In genomic region chr3:194872669-194872977, GRCh38 we compare ENCODE assay signal across 10 cellular contexts.
DNase-seq lines count a peak whose midpoint lies in the region; ATAC-seq and TF ChIP-seq lines count a peak whose summit lies in the region.
"Had no signal": no experiment of that assay in that cellular context is flagged by ENCODE, and none has a peak within 500 bp of the region (broad histone marks: within the 10 kb centered on the region; RNA-seq: fewer than 3 reads in every experiment).

No MANE protein-coding gene starts in this region.

- no peak overlapping the region for H3K27ac ChIP-seq in iPS DF 6.9 (ENCODE audit: low read length)

- DNase-seq in A172 (ENCODE audit: low spot score) (peak; percentile 46), HS-5 (ENCODE audit: low read depth) (peak; percentile 58), amniotic epithelial cell (ENCODE audit: low read depth) (peak; percentile 45), iPS DF 6.9 (ENCODE audit: low read depth, low spot score) (peak; percentile 20), NCI-H1092 (lab: John Stamatoyannopoulos, UW) (no peak), GM10266 (ENCODE audit: extremely low spot score) (no peak)
- DNase-seq in stimulated activated CD4-positive, alpha-beta T cell treated with anti-CD3 and anti-CD28 coated beads, Interleukin-1b, Interleukin-23, amount 100 ng/mL, for 48 hours: no peak
- DNase-seq in activated CD8-positive, alpha-beta T cell treated with anti-CD3 and anti-CD28 coated beads, Interleukin-2, amount 10 ng/mL, durations not matched to agents 7 days and 5 days: no peak
- DNase-seq: hippocampal formation had no signal

- H3K9me3 Mint-ChIP-seq in activated CD8-positive, alpha-beta T cell treated with anti-CD3 and anti-CD28 coated beads, Interleukin-2, amount 10 ng/mL, durations not matched to agents 7 days and 5 days (ENCODE audit: insufficient read depth): no peaks in the 10 kb centered on the region

- CTCF ChIA-PET in activated CD8-positive, alpha-beta T cell treated with anti-CD3 and anti-CD28 coated beads, Interleukin-2, amount 10 ng/mL, durations not matched to agents 7 days and 5 days (lab: Charles Lee): no interaction called here

- no peaks in the 10 kb centered on the region for H3K36me3 Mint-ChIP-seq in activated CD8-positive, alpha-beta T cell treated with anti-CD3 and anti-CD28 coated beads, Interleukin-2, amount 10 ng/mL, durations not matched to agents 7 days and 5 days (ENCODE audit: low read depth)

- H3K4me1 ChIP-seq in iPS DF 6.9 (ENCODE audit: control insufficient read depth, insufficient read depth, low read length): peaks cover 2% of the 10 kb centered on the region; the same call in 1 of the 2 replicates

- POLR2A ChIA-PET in activated CD8-positive, alpha-beta T cell treated with anti-CD3 and anti-CD28 coated beads, Interleukin-2, amount 10 ng/mL, durations not matched to agents 7 days and 5 days (lab: Charles Lee): no interaction called here

- H3K27me3 ChIP-seq in iPS DF 6.9 (ENCODE audit: control insufficient read depth, insufficient read depth, low read length): no peaks in the 10 kb centered on the region
- H3K27me3 ChIP-seq: BLaER1 had no signal

- no peaks in the 10 kb centered on the region for H3K36me3 ChIP-seq in iPS DF 6.9 (ENCODE audit: control insufficient read depth, insufficient read depth, low read length)
- H3K36me3 ChIP-seq: BLaER1 had no signal

- H3K27ac Mint-ChIP-seq in activated CD8-positive, alpha-beta T cell treated with anti-CD3 and anti-CD28 coated beads, Interleukin-2, amount 10 ng/mL, durations not matched to agents 7 days and 5 days: no peak overlapping the region

- H3K4me3 ChIP-seq in iPS DF 6.9 (ENCODE audit: low read length): no peak overlapping the region
- H3K4me3 ChIP-seq: BLaER1 had no signal

- no peaks in the 10 kb centered on the region for H3K9me3 ChIP-seq in iPS DF 6.9 (ENCODE audit: control insufficient read depth, insufficient read depth, low read length)
- H3K9me3 ChIP-seq: BLaER1 had no signal

- no CpG with 5 or more reads among the region's 2 CpGs for WGBS in iPS DF 6.9 (ENCODE audit: insufficient coverage, insufficient read length)

- no peaks in the 10 kb centered on the region for H3K4me1 Mint-ChIP-seq in activated CD8-positive, alpha-beta T cell treated with anti-CD3 and anti-CD28 coated beads, Interleukin-2, amount 10 ng/mL, durations not matched to agents 7 days and 5 days (ENCODE audit: low read depth)

- H3K27me3 Mint-ChIP-seq in activated CD8-positive, alpha-beta T cell treated with anti-CD3 and anti-CD28 coated beads, Interleukin-2, amount 10 ng/mL, durations not matched to agents 7 days and 5 days (ENCODE audit: low read depth): peaks cover 8% of the 10 kb centered on the region

- no peak for ATAC-seq in activated CD8-positive, alpha-beta T cell treated with anti-CD3 and anti-CD28 coated beads, Interleukin-2, amount 10 ng/mL, durations not matched to agents 7 days and 5 days

- H3K4me3 Mint-ChIP-seq in activated CD8-positive, alpha-beta T cell treated with anti-CD3 and anti-CD28 coated beads, Interleukin-2, amount 10 ng/mL, durations not matched to agents 7 days and 5 days: no peak overlapping the region

- no peak for TF ChIP-seq CTCF in GM10266 (IDR thresholded peaks at IDR 0.05; ENCODE audit: control insufficient read depth, insufficient read depth, low read depth, missing control alignments)

Comparison
In these comparisons a context has a peak if more than half of its experiments do, and no peak if none do; other contexts are left out.
1. DNase-seq: peak in A172 (single experiment), HS-5 (single experiment), amniotic epithelial cell (single experiment) and iPS DF 6.9 (single experiment); none in stimulated activated CD4-positive, alpha-beta T cell treated with anti-CD3 and anti-CD28 coated beads, Interleukin-1b, Interleukin-23, amount 100 ng/mL, for 48 hours (single experiment), NCI-H1092 (single experiment), GM10266 (single experiment) and activated CD8-positive, alpha-beta T cell treated with anti-CD3 and anti-CD28 coated beads, Interleukin-2, amount 10 ng/mL, durations not matched to agents 7 days and 5 days (single experiment).